ENCODE assay signal across 8 cellular contexts in the genomic region with DNA sequence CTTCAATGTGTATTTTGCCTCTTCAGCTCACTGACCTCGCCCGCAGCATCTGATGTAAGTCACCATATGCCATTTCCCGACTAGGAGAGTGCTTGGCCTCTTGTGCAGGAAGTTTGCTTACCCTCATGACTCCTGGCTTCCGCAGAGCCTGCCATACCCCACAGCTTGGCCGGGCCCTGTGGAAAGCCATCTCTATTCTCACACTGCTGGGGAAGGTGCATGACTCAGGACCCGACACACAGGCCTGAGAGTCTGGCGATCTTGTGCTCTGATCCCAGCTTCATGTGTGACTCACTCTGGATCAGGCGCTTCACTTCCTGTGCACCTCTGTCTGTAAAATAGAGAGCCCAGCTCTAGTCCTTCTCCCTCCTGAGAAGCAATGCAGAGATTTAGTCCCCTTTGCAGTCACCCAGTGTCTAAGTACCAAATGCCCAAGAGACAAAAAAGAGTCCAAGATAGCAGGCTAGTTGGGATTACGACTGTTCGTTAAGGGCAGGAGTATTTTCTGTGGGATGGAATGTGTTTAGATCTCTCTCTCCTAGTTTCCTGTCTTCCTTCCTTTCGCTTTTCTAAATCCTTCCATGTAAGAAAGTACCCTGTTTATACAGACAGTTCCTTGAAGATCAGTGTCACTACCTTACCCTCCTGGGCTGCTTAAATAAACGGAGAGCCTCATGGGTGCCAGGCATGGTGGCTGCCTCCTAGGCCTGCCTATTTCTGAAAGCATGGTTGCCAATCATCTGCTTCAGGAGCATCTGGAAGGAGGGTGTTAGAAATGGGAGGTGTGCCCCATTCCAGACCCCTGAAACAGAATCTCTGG.
DNase-seq lines count a peak whose midpoint lies in the region; ATAC-seq and TF ChIP-seq lines count a peak whose summit lies in the region.

No MANE protein-coding gene starts in this region.

- intact Hi-C loops in Calu3 (cut with micrococcal nuclease; ENCODE audit: unreplicated experiment), result no loop called here

- peak; percentile 66 for DNase-seq in Calu3
- peak; percentile 99 for DNase-seq in M059J (ENCODE audit: low read depth)
- peak; percentile 85 for DNase-seq in myocyte (ENCODE audit: low read depth)
- DNase-seq in activated T-cell treated with anti-CD3 and anti-CD28 coated beads, Interleukin-2, amount 50 U/mL, for 72 hours, result no peak
- DNase-seq in NCI-H1417 treated with DMSO at 0.1 percent for 48 hours (lab: John Stamatoyannopoulos, UW), result no peak
- DNase-seq in cerebellar cortex (ENCODE audit: low spot score), result no peak
- DNase-seq in RPMI8226, result no peak

- peaks cover 8% of the 10 kb centered on the region for H3K4me1 ChIP-seq in endocrine pancreas (ENCODE audit: control insufficient read depth, insufficient read depth, low read length)

- CTCF ChIA-PET in Calu3 (lab: Charles Lee), result interaction anchor here (2.6 kb wide), 1 partner anchor 19 kb away, joined by 7 read pairs; no protein-coding TSS in a partner anchor

- no peaks in the 10 kb centered on the region for H3K27me3 ChIP-seq in endocrine pancreas (ENCODE audit: control insufficient read depth, insufficient read depth, low read length)

- no peaks in the 10 kb centered on the region for H3K4me1 Mint-ChIP-seq in Calu3 (ENCODE audit: low read depth, unreplicated experiment)
- no peaks in the 10 kb centered on the region for H3K4me1 Mint-ChIP-seq in activated T-cell treated with anti-CD3 and anti-CD28 coated beads, Interleukin-2, amount 50 U/mL, for 72 hours (ENCODE audit: low read depth)

- BruUV-seq in Calu3 (replicated peaks; lab: Mats Ljungman, UMichigan), result no TSS peak

- H3K36me3 ChIP-seq in endocrine pancreas (ENCODE audit: control insufficient read depth, insufficient read depth, low read length), result no peaks in the 10 kb centered on the region

- H3K27ac Mint-ChIP-seq in Calu3 (ENCODE audit: unreplicated experiment), result no peak overlapping the region
- no peak overlapping the region for H3K27ac Mint-ChIP-seq in activated T-cell treated with anti-CD3 and anti-CD28 coated beads, Interleukin-2, amount 50 U/mL, for 72 hours

- no peak overlapping the region for H3K4me3 Mint-ChIP-seq in Calu3 (ENCODE audit: low read depth, unreplicated experiment)
- no peak overlapping the region for H3K4me3 Mint-ChIP-seq in activated T-cell treated with anti-CD3 and anti-CD28 coated beads, Interleukin-2, amount 50 U/mL, for 72 hours

- H3K9me3 ChIP-seq in endocrine pancreas (ENCODE audit: control insufficient read depth, low read length), result no peaks in the 10 kb centered on the region

- peak overlapping the region; percentile 27 for H3K9ac ChIP-seq in endocrine pancreas (ENCODE audit: control insufficient read depth, insufficient read depth, low read length)

- H3K9me3 Mint-ChIP-seq in Calu3 (ENCODE audit: low read depth, unreplicated experiment), result no peaks in the 10 kb centered on the region
- no peaks in the 10 kb centered on the region for H3K9me3 Mint-ChIP-seq in activated T-cell treated with anti-CD3 and anti-CD28 coated beads, Interleukin-2, amount 50 U/mL, for 72 hours

- no peaks in the 10 kb centered on the region for H3K27me3 Mint-ChIP-seq in Calu3 (ENCODE audit: unreplicated experiment)
- H3K27me3 Mint-ChIP-seq in activated T-cell treated with anti-CD3 and anti-CD28 coated beads, Interleukin-2, amount 50 U/mL, for 72 hours (ENCODE audit: low read depth), result no peaks in the 10 kb centered on the region

- H3K4me3 ChIP-seq in endocrine pancreas (ENCODE audit: control insufficient read depth, insufficient read depth, low read length), result no peak overlapping the region

- TF ChIP-seq CTCF in Calu3 (IDR thresholded peaks at IDR 0.05; ENCODE audit: unreplicated experiment), result no peak

- no peaks in the 10 kb centered on the region for H3K36me3 Mint-ChIP-seq in Calu3 (ENCODE audit: insufficient read depth, unreplicated experiment)
- H3K36me3 Mint-ChIP-seq in activated T-cell treated with anti-CD3 and anti-CD28 coated beads, Interleukin-2, amount 50 U/mL, for 72 hours (ENCODE audit: insufficient read depth in 2 of 2), result no peaks in the 10 kb centered on the region

- ATAC-seq in activated T-cell treated with anti-CD3 and anti-CD28 coated beads, Interleukin-2, amount 50 U/mL, for 72 hours (replicated peaks in 1 of 2), result no peak

Comparison
In these comparisons a context has a peak if more than half of its experiments do, and no peak if none do; other contexts are left out.
1. DNase-seq: peak in Calu3 (single experiment), M059J (single experiment) and myocyte (single experiment); none in activated T-cell treated with anti-CD3 and anti-CD28 coated beads, Interleukin-2, amount 50 U/mL, for 72 hours (0 of 2), NCI-H1417 treated with DMSO at 0.1 percent for 48 hours (single experiment), cerebellar cortex (single experiment) and RPMI8226 (single experiment).